In the genomic region with DNA sequence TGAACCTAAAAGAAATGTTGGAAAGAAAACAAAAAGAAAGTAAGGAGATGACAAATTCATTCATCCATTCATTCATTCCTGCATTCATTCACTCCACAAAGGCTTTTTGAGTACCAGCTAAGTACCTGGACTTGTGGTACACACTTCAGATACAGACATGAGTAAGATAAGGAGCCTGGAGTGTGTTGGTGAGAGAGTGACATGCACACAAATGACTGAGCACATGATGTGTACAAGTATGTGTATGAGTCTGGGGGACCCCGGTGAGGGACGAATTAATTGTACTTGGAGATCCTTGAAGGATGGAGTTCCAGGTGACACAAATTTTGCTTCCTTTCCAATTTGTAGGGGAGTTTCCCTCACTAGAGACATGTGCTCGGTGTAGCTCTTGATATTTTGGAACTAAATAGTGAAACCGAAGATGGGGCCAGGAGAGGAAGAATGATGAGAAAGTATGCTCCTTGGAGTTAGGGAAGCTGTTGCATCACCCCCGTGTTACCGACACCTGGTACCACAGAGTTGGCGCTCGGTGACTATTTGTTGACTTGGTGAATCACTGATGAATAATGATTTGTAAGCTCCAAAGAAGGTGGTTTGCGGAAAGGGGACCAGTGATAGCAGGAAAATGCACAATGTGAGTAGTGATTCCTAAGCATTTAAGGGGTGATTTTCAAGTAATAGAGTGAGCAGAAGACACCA, we compare ENCODE assay signal across 11 cellular contexts.
A peak's percentile ranks its signal among the peaks of the same experiment; 100 is the strongest.
DNase-seq lines count a peak whose midpoint lies in the region; ATAC-seq and TF ChIP-seq lines count a peak whose summit lies in the region.
"Had no signal": no experiment of that assay in that cellular context is flagged by ENCODE, and none has a peak within 500 bp of the region (broad histone marks: within the 10 kb centered on the region; RNA-seq: fewer than 3 reads in every experiment).

No MANE protein-coding gene starts in this region.

- peak; percentile 38 for DNase-seq in ACHN
- DNase-seq in HCEC 1CT = peak; percentile 97
- DNase-seq in fibroblast of the conjunctiva (ENCODE audit: low read depth) = peak; percentile 50
- no peak for DNase-seq in epidermal melanocyte (ENCODE audit: insufficient read length, low spot score)
- DNase-seq in COR-L47 (lab: John Stamatoyannopoulos, UW) = no peak
- no peak for DNase-seq in GM13977 (ENCODE audit: low spot score)

- in situ Hi-C loops in ACHN (cut with HindIII; ENCODE audit: low pct_ligation_motif_present, low pct_unique_long_range_greater_than_20kb, low sequenced_read_pairs) = no loop called here
- in situ Hi-C loops in GM13977 (cut with MboI; ENCODE audit: low pct_unique_long_range_greater_than_20kb, low sequenced_read_pairs, unreplicated experiment) = no loop called here

- TF ChIP-seq CTCF in WI38 (IDR thresholded peaks at IDR 0.05; ENCODE audit: low read depth, low read length) (no peak), GM13977 (IDR thresholded peaks at IDR 0.05; ENCODE audit: extremely low read depth, insufficient read depth, missing control alignments) (no peak)

- peak overlapping the region; percentile 18 for H3K4me3 ChIP-seq in WI38 (ENCODE audit: low read depth, low read length)
- H3K4me3 ChIP-seq: esophagus muscularis mucosa, lung, prostate gland had no signal

- no peak for ATAC-seq in HG02763 (IDR thresholded peaks at IDR 0.05; ENCODE audit: unreplicated experiment)

Comparison
In these comparisons a context has a peak if more than half of its experiments do, and no peak if none do; other contexts are left out.
1. DNase-seq: peak in ACHN (single experiment), HCEC 1CT (single experiment) and fibroblast of the conjunctiva (single experiment); none in epidermal melanocyte (single experiment), COR-L47 (single experiment) and GM13977 (single experiment).